In the genomic region with DNA sequence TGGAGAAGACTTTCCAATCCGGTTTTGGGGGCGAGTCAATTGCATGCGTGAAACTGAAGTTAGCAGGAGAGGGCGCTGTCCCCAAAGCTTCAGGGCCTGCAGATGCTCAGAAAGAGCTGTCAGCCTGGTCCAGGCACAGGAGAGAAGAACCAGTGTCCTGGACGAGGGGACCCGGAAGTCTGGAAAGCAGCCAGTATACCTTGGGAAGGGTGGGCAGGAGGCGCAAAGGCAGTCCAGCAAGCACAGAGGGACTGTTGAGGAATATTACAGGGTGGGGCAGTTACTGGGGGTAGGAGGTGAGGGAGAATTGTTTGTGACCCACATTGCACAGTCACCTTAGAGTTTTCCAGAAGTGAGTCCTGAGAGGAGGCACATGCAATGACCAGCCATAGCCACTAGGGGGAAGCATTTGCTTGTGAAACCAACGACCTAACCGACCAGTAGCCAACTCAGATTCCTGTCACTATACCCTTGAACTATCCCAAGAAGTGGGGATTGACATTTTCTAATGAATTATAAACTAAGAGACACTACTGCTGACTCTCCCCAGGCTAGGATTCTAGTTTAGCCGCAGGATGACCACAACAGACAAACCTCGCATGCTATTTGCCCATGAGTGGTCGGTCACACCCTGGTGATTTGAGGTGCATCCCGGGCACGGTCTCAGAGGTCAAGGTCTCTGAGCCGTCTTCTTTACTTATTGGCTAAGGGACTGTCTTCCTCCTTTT, we compare ENCODE assay signal across 8 cellular contexts.
DNase-seq lines count a peak whose midpoint lies in the region; ATAC-seq and TF ChIP-seq lines count a peak whose summit lies in the region.

No MANE protein-coding gene starts in this region.

- H3K9ac ChIP-seq in NT2/D1 (ENCODE audit: insufficient read length, low read depth): no peak overlapping the region
- no peak overlapping the region for H3K9ac ChIP-seq in fibroblast of lung (ENCODE audit: insufficient read depth, low read length)
- H3K9ac ChIP-seq in stomach smooth muscle (ENCODE audit: low read length in 2 of 2): peak overlapping the region in 1 of 2 donors; percentile 21

- H3K4me3 Mint-ChIP-seq in nephron progenitor cell: no peak overlapping the region

- peak; percentile 85 for DNase-seq in DMS 273 (lab: John Stamatoyannopoulos, UW; ENCODE audit: unreplicated experiment)
- peak; percentile 53 for DNase-seq in HPDE6-E6E7 (ENCODE audit: extremely low spot score)
- peak; percentile 71 for DNase-seq in NT2/D1 (ENCODE audit: low read depth, low spot score)
- peak; percentile 38 for DNase-seq in activated T-cell treated with anti-CD3 and anti-CD28 coated beads for 4 hours
- peak; percentile 64 to 83 for DNase-seq in fibroblast of lung (ENCODE audit: low read depth in 2 of 2)
- peak; percentile 88 for DNase-seq in nephron progenitor cell

- H3K27me3 ChIP-seq in NT2/D1 (ENCODE audit: insufficient read depth, insufficient read length) (no peaks in the 10 kb centered on the region), fibroblast of lung (ENCODE audit: control insufficient read depth, insufficient read depth, low read length) (no peaks in the 10 kb centered on the region), stomach smooth muscle (ENCODE audit: control insufficient read depth in 1 of 2, insufficient read depth in 2 of 2, low read length in 2 of 2) (no peaks in the 10 kb centered on the region)

- peak; percentile 85 for ATAC-seq in GM21381 (IDR thresholded peaks at IDR 0.05; ENCODE audit: unreplicated experiment)

- H3K27ac ChIP-seq in fibroblast of lung (ENCODE audit: insufficient read depth, low read length) (no peak overlapping the region), stomach smooth muscle (ENCODE audit: low read length) (peak overlapping the region; percentile 60)

- no peaks in the 10 kb centered on the region for H4K20me1 ChIP-seq in fibroblast of lung (ENCODE audit: control insufficient read depth, extremely low read depth, insufficient read depth, low read length)

- H3K9me3 ChIP-seq in NT2/D1 (ENCODE audit: insufficient read depth, low read length): no peaks in the 10 kb centered on the region
- no peaks in the 10 kb centered on the region for H3K9me3 ChIP-seq in fibroblast of lung (ENCODE audit: control insufficient read depth, insufficient read depth, low read depth, low read length)
- no peaks in the 10 kb centered on the region for H3K9me3 ChIP-seq in stomach smooth muscle (ENCODE audit: control insufficient read depth in 2 of 2, low read length in 2 of 2)

- H3K4me1 ChIP-seq in NT2/D1 (ENCODE audit: insufficient read depth, insufficient read length): peaks cover 2% of the 10 kb centered on the region
- no peaks in the 10 kb centered on the region for H3K4me1 ChIP-seq in fibroblast of lung (ENCODE audit: control insufficient read depth, extremely low read depth, insufficient read depth, low read length)
- H3K4me1 ChIP-seq in stomach smooth muscle (ENCODE audit: control insufficient read depth, insufficient read depth, low read length): peaks cover 11% of the 10 kb centered on the region

- H3K4me1 Mint-ChIP-seq in nephron progenitor cell: peaks cover 51% of the 10 kb centered on the region

- H3K9me3 Mint-ChIP-seq in nephron progenitor cell: peaks cover 4% of the 10 kb centered on the region

- no peaks in the 10 kb centered on the region for H3K36me3 ChIP-seq in NT2/D1 (ENCODE audit: insufficient read depth, insufficient read length, low read length)
- no peaks in the 10 kb centered on the region for H3K36me3 ChIP-seq in fibroblast of lung (ENCODE audit: control insufficient read depth, insufficient read depth, low read length)
- H3K36me3 ChIP-seq in stomach smooth muscle (ENCODE audit: control insufficient read depth in 2 of 2, insufficient read depth in 2 of 2, low read length in 2 of 2): no peaks in the 10 kb centered on the region

- peaks cover 7% of the 10 kb centered on the region for H3K27me3 Mint-ChIP-seq in nephron progenitor cell (ENCODE audit: low read depth, poor library complexity)

- no peaks in the 10 kb centered on the region for H3K36me3 Mint-ChIP-seq in nephron progenitor cell (ENCODE audit: low read depth)

- H3K4me3 ChIP-seq in NT2/D1 (ENCODE audit: insufficient read length, low read depth) (no peak overlapping the region), fibroblast of lung (replicated peaks in 1 of 4; ENCODE audit: control extremely low read depth in 1 of 4, insufficient read depth in 1 of 4, low read depth in 3 of 4, low read length in 4 of 4) (no peak overlapping the region), stomach smooth muscle (ENCODE audit: low read length in 2 of 2) (peak overlapping the region in 1 of 2 donors; percentile 40)

- H3K27ac Mint-ChIP-seq in nephron progenitor cell: no peak overlapping the region

- H3K4me2 ChIP-seq in fibroblast of lung (ENCODE audit: extremely low read depth, insufficient read depth, low read length): no peak overlapping the region

- H3K79me2 ChIP-seq in fibroblast of lung (ENCODE audit: control insufficient read depth, insufficient read depth, low read length): no peaks in the 10 kb centered on the region

- TF ChIP-seq CTCF in fibroblast of lung (conservative IDR thresholded peaks at IDR 0.05 in 1 of 2, IDR thresholded peaks at IDR 0.05 in 1 of 2; ENCODE audit: low read depth in 1 of 2, low read length in 2 of 2): peak; percentile 99
- peak; percentile 94 for TF ChIP-seq CTCF in nephron progenitor cell (IDR thresholded peaks at IDR 0.05)

- H2AFZ ChIP-seq in fibroblast of lung (ENCODE audit: low read length): no peak overlapping the region

Comparison
In these comparisons a context has a peak if more than half of its experiments do, and no peak if none do; other contexts are left out.
1. DNase-seq: peak in every context shown above with its lines; median percentile 88 in nephron progenitor cell; 85 in DMS 273; 74 in fibroblast of lung; 71 in NT2/D1; 53 in HPDE6-E6E7; 38 in activated T-cell treated with anti-CD3 and anti-CD28 coated beads for 4 hours.